ENCODE assay signal across 8 cellular contexts in genomic region chr12:56190695-56191155, GRCh38. TPM values are rescaled to one million over a fixed set of nuclear protein-coding genes. Genes with fewer than 3 reads are reported as not detected.
A peak's percentile ranks its signal among the peaks of the same experiment; 100 is the strongest.
DNase-seq lines count a peak whose midpoint lies in the region; ATAC-seq and TF ChIP-seq lines count a peak whose summit lies in the region.

No MANE protein-coding gene starts in this region.

- H3K27me3 ChIP-seq in A673 (replicated peaks; ENCODE audit: insufficient read depth, low read depth, low read length, poor library complexity) (no peaks in the 10 kb centered on the region), HUES48 (ENCODE audit: control insufficient read depth, insufficient read depth, low read length) (no peaks in the 10 kb centered on the region), mucosa of rectum (ENCODE audit: control insufficient read depth in 2 of 2, insufficient read depth in 2 of 2, low read length in 2 of 2) (no peaks in the 10 kb centered on the region)

- H3K36me3 ChIP-seq in A673 (ENCODE audit: insufficient read depth, low read length, poor library complexity, severe bottlenecking) (peaks cover 13% of the 10 kb centered on the region), HUES48 (ENCODE audit: control insufficient read depth, insufficient read depth, low read length) (peaks cover 15% of the 10 kb centered on the region), mucosa of rectum (ENCODE audit: control insufficient read depth in 2 of 2, insufficient read depth in 2 of 2, low read length in 2 of 2) (peaks cover 3 to 9% of the 10 kb centered on the region in 2 donors)

- peak overlapping the region; percentile 93 for H3K27ac Mint-ChIP-seq in MCF 10A (ENCODE audit: low read depth, unreplicated experiment)

- H3K9ac ChIP-seq in HUES48 (ENCODE audit: low read depth, low read length) = peak overlapping the region; percentile 19; the same call in 1 of the 2 replicates
- H3K9ac ChIP-seq in mucosa of rectum (ENCODE audit: low read depth in 1 of 2, low read length in 2 of 2) = peak overlapping the region; percentile 93 to 98

- DNase-seq in A673 (ENCODE audit: low spot score) (peak; percentile 29), MCF 10A (ENCODE audit: unreplicated experiment) (peak; percentile 31), LoVo (ENCODE audit: low spot score) (no peak), D341Med (ENCODE audit: low spot score) (no peak), NCI-H774 (lab: John Stamatoyannopoulos, UW) (no peak)

- peaks cover 38% of the 10 kb centered on the region for H3K4me1 Mint-ChIP-seq in MCF 10A (ENCODE audit: insufficient read depth, unreplicated experiment)

- TF ChIP-seq CTCF in A673 (conservative IDR thresholded peaks at IDR 0.05; ENCODE audit: low read depth, low read length) = no peak
- TF ChIP-seq CTCF in MCF 10A (IDR thresholded peaks at IDR 0.05; ENCODE audit: unreplicated experiment) = no peak

- H3K4me1 ChIP-seq in A673 (ENCODE audit: insufficient read depth, low read length, poor library complexity, severe bottlenecking) (peaks cover 13% of the 10 kb centered on the region), HUES48 (ENCODE audit: control insufficient read depth, insufficient read depth, low read length) (peaks cover 14% of the 10 kb centered on the region), mucosa of rectum (ENCODE audit: control insufficient read depth in 2 of 2, insufficient read depth in 2 of 2, low read length in 2 of 2) (peaks cover 13 to 18% of the 10 kb centered on the region in 2 donors)

- H3K4me3 ChIP-seq in A673 (ENCODE audit: low read depth, low read length, poor library complexity, severe bottlenecking) (peak overlapping the region; percentile 83), HUES48 (ENCODE audit: low read depth, low read length) (peak overlapping the region; percentile 99), mucosa of rectum (ENCODE audit: low read length in 2 of 2) (peak overlapping the region; percentile 91 to 98)

- CTCF ChIA-PET in A673 (lab: Charles Lee) = interaction anchor here (0.7 to 2.1 kb wide), 3 partner anchors 16 to 288 kb away, joined by 6 to 17 read pairs (median 9); partner anchors contain the start of gene ZC3H10
- CTCF ChIA-PET in MCF 10A (lab: Yijun Ruan, JAX) = interaction anchor here (0.6 to 6.6 kb wide), 13 partner anchors 10 to 452 kb away, joined by 3 to 83 read pairs (median 7); partner anchors contain the start of genes RNF41 and ZC3H10

- H3K4me3 Mint-ChIP-seq in MCF 10A (ENCODE audit: unreplicated experiment) = peak overlapping the region; percentile 85

- intact Hi-C loops in A673 (cut with micrococcal nuclease; ENCODE audit: unreplicated experiment) = no loop called here
- intact Hi-C loops in MCF 10A (cut with micrococcal nuclease) = loop anchor here (1.0 to 10.0 kb wide), 3 partner anchors 66 to 456 kb away; partner anchors contain the start of gene ZC3H10

- H3K27ac ChIP-seq in A673 (ENCODE audit: low read depth, low read length, poor library complexity, severe bottlenecking) = no peak overlapping the region
- H3K27ac ChIP-seq in HUES48 (ENCODE audit: low read depth, low read length) = no peak overlapping the region
- H3K27ac ChIP-seq in mucosa of rectum (ENCODE audit: low read depth in 2 of 2, low read length in 2 of 2) = peak overlapping the region; percentile 97

- no TSS peak for BruUV-seq in A673 (replicated peaks; lab: Mats Ljungman, UMichigan)
- no TSS peak for BruUV-seq in MCF 10A (replicated peaks; lab: Mats Ljungman, UMichigan)

- POLR2A ChIA-PET in A673 (lab: Charles Lee; ENCODE audit: low non-redundant PET) = no interaction called here
- POLR2A ChIA-PET in MCF 10A (lab: Yijun Ruan, JAX) = interaction anchor here (1.6 to 7.9 kb wide), 8 partner anchors 30 to 194 kb away, joined by 4 to 140 read pairs (median 12); partner anchors contain the start of genes ESYT1, MYL6, RNF41 and RPL41

- H3K9me3 Mint-ChIP-seq in MCF 10A (ENCODE audit: unreplicated experiment) = no peaks in the 10 kb centered on the region

- H3K9me3 ChIP-seq in A673 (ENCODE audit: low read depth, low read length, poor library complexity, severe bottlenecking) = no peaks in the 10 kb centered on the region
- no peaks in the 10 kb centered on the region for H3K9me3 ChIP-seq in HUES48 (ENCODE audit: control insufficient read depth, insufficient read depth, low read length)
- H3K9me3 ChIP-seq in mucosa of rectum (ENCODE audit: control insufficient read depth in 2 of 2, low read length in 2 of 2) = no peaks in the 10 kb centered on the region

- H3K27me3 Mint-ChIP-seq in MCF 10A (ENCODE audit: insufficient read depth, unreplicated experiment) = no peaks in the 10 kb centered on the region

- ATAC-seq in GM21381 (IDR thresholded peaks at IDR 0.05; ENCODE audit: unreplicated experiment) = no peak

- H3K36me3 Mint-ChIP-seq in MCF 10A (ENCODE audit: insufficient read depth, unreplicated experiment) = peaks cover 24% of the 10 kb centered on the region

RNA-seq across cellular contexts. Expression of gene SMARCC2, which starts 1.4 kb away (rescaled TPM):
- total RNA-seq in A673 (2021) (133 and 140 TPM in 2 replicates), MCF 10A (2022) (52.1 and 57.0 TPM in 2 replicates)

RNA-seq across cellular contexts. Expression of gene RNF41, which starts 31.0 kb away (rescaled TPM):
- 48.1 and 49.5 TPM in 2 replicates for total RNA-seq in A673 (2021)
- 92.1 and 108 TPM in 2 replicates for total RNA-seq in MCF 10A (2022)

RNA-seq across cellular contexts. Expression of gene MYL6, which starts 32.6 kb away (rescaled TPM):
- total RNA-seq in A673 (2021) = 690 and 789 TPM in 2 replicates
- 716 and 997 TPM in 2 replicates for total RNA-seq in MCF 10A (2022)

RNA-seq across cellular contexts. Expression of gene NABP2, which starts 33.4 kb away (rescaled TPM):
- 67.5 and 73.2 TPM in 2 replicates for total RNA-seq in A673 (2021)
- total RNA-seq in MCF 10A (2022) = 53.3 and 56.2 TPM in 2 replicates

RNA-seq across cellular contexts. Expression of gene MYL6B, which starts 38.3 kb away (rescaled TPM):
- 180 and 181 TPM in 2 replicates for total RNA-seq in A673 (2021)
- 46.0 and 58.0 TPM in 2 replicates for total RNA-seq in MCF 10A (2022)

Comparison
In these comparisons a context has a peak if more than half of its experiments do, and no peak if none do; other contexts are left out.
1. DNase-seq: peak in A673 (single experiment) and MCF 10A (single experiment); none in LoVo (single experiment), D341Med (single experiment) and NCI-H774 (single experiment).
2. H3K27ac ChIP-seq: peak in mucosa of rectum (2 of 2); none in A673 (single experiment) and HUES48 (single experiment).
3. Peak in every context shown above with its lines, with median percentiles within 50 percentile points of each other: H3K4me3 ChIP-seq.